Comparison of ENCODE assay signal across 1 cellular context in genomic region chr22:19936513-19936912, GRCh38.
TF ChIP-seq lines count a peak whose summit lies in the region.

No MANE protein-coding gene starts in this region.

TF ChIP-seq in K562, 482 proteins besides CTCF, POLR2A, EP300 and RAD21 (continued from another document):
- TF ChIP-seq CTCFL (IDR thresholded peaks at IDR 0.05; ENCODE audit: borderline replicate concordance, insufficient read depth, low read depth, low read length, poor library complexity, severe bottlenecking) (no peak), CEBPZ (IDR thresholded peaks at IDR 0.05; ENCODE audit: borderline replicate concordance, low read depth, low read length) (no peak), FOXJ3 (CRISPR knock-in tag; IDR thresholded peaks at IDR 0.05) (no peak), TCFL5 (CRISPR knock-in tag; conservative IDR thresholded peaks at IDR 0.05) (no peak), HBP1 (CRISPR knock-in tag; IDR thresholded peaks at IDR 0.05) (peak; percentile 67; the same call in 1 of the 2 replicates), AFF1 (IDR thresholded peaks at IDR 0.05; ENCODE audit: low read depth in 1 of 2, partially characterized antibody in 2 of 2) (no peak), E2F3 (CRISPR knock-in tag; IDR thresholded peaks at IDR 0.05) (no peak), E2F4 (CRISPR knock-in tag; IDR thresholded peaks at IDR 0.05; ENCODE audit: low read depth) (no peak), OTX1 (CRISPR knock-in tag; IDR thresholded peaks at IDR 0.05) (0 out of 2 replicates have a peak, but pooled peaks have one; percentile 12), POLR2G (IDR thresholded peaks at IDR 0.05; ENCODE audit: low read depth, low read length) (no peak), ZNF175 (CRISPR knock-in tag; IDR thresholded peaks at IDR 0.05; ENCODE audit: low read depth) (no peak), U2AF1 (optimal IDR thresholded peaks at IDR 0.05; ENCODE audit: low read depth, low read length) (no peak), MCM2 (IDR thresholded peaks at IDR 0.05; ENCODE audit: low read depth) (no peak), ZNF217 (CRISPR knock-in tag; IDR thresholded peaks at IDR 0.05) (no peak), EHMT2 (IDR thresholded peaks at IDR 0.05) (no peak), MXD1 (CRISPR knock-in tag; IDR thresholded peaks at IDR 0.05; ENCODE audit: borderline replicate concordance, poor library complexity, severe bottlenecking) (no peak), ZKSCAN1 (IDR thresholded peaks at IDR 0.05; ENCODE audit: low read depth, low read length) (no peak), ZBTB26 (CRISPR knock-in tag; IDR thresholded peaks at IDR 0.05) (peak; percentile 70; the same call in 1 of the 2 replicates), KLF13 (tag; IDR thresholded peaks at IDR 0.05; ENCODE audit: borderline replicate concordance, low read depth) (no peak), SRSF1 (IDR thresholded peaks at IDR 0.05; ENCODE audit: low read depth, low read length) (no peak), UBTF (IDR thresholded peaks at IDR 0.05; ENCODE audit: borderline replicate concordance in 1 of 2, low read depth in 2 of 2, low read length in 2 of 2) (no peak), PML (IDR thresholded peaks at IDR 0.05; ENCODE audit: low read length) (no peak), ZEB2 (IDR thresholded peaks at IDR 0.05) (no peak)
